In genomic region chr14:58288106-58288792, GRCh38 we compare ENCODE assay signal across 1 cellular context.
TF ChIP-seq lines count a peak whose summit lies in the region.

No MANE protein-coding gene starts in this region.

TF ChIP-seq in SK-N-SH, 30 proteins besides CTCF, POLR2A, EP300 and RAD21 (continued from another document):
- TF ChIP-seq RFX5 (IDR thresholded peaks at IDR 0.05; ENCODE audit: low read length) (no peak), ELF1 (IDR thresholded peaks at IDR 0.05) (no peak), GABPA (IDR thresholded peaks at IDR 0.05; ENCODE audit: low read depth) (no peak), FOSL2 (IDR thresholded peaks at IDR 0.05; ENCODE audit: borderline replicate concordance, low read depth) (no peak), RXRA (IDR thresholded peaks at IDR 0.05; ENCODE audit: borderline replicate concordance, low read depth) (no peak), POLR2AphosphoS5 (IDR thresholded peaks at IDR 0.05; ENCODE audit: low read depth, low read length) (no peak)
